In genomic region chr1:205591522-205592351, GRCh38 we compare ENCODE assay signal across 1 cellular context.
TF ChIP-seq lines count a peak whose summit lies in the region.

No MANE protein-coding gene starts in this region.

TF ChIP-seq in K562, 482 proteins besides CTCF, POLR2A, EP300 and RAD21 (continued from another document and continues in another):
- TF ChIP-seq ZNF639 (CRISPR knock-in tag; conservative IDR thresholded peaks at IDR 0.05 in 1 of 2, IDR thresholded peaks at IDR 0.05 in 1 of 2) (no peak), PCBP2 (IDR thresholded peaks at IDR 0.05; ENCODE audit: low read depth, low read length, poor library complexity, severe bottlenecking) (no peak), HLTF (IDR thresholded peaks at IDR 0.05) (no peak), MED1 (CRISPR knock-in tag; IDR thresholded peaks at IDR 0.05; ENCODE audit: borderline replicate concordance) (no peak), GMEB1 (CRISPR knock-in tag; IDR thresholded peaks at IDR 0.05) (no peak; the same call in 1 of the 2 replicates), GTF2F1 (IDR thresholded peaks at IDR 0.05; ENCODE audit: low read depth, low read length) (no peak), NONO (IDR thresholded peaks at IDR 0.05; ENCODE audit: low read depth in 2 of 2, low read length in 1 of 2) (no peak), ZNF384 (IDR thresholded peaks at IDR 0.05; ENCODE audit: low read depth, low read length) (0 out of 2 replicates have a peak, but pooled peaks have one; percentile 5), ZNF445 (CRISPR knock-in tag; IDR thresholded peaks at IDR 0.05; ENCODE audit: low read depth) (no peak), ZEB2 (IDR thresholded peaks at IDR 0.05) (peak; percentile 70; the same call in 1 of the 2 replicates), POLR3A (IDR thresholded peaks at IDR 0.05; ENCODE audit: borderline replicate concordance, extremely low read depth, insufficient read depth, insufficient read length) (no peak), MTA2 (IDR thresholded peaks at IDR 0.05; ENCODE audit: low read depth) (no peak), SAFB (IDR thresholded peaks at IDR 0.05; ENCODE audit: borderline replicate concordance, low read depth, low read length) (no peak), EZH2 (IDR thresholded peaks at IDR 0.05; ENCODE audit: borderline replicate concordance, low read depth, low read length) (no peak), HDAC2 (IDR thresholded peaks at IDR 0.05) (peak; percentile 71; the same call in 1 of the 2 replicates), ZBTB2 (IDR thresholded peaks at IDR 0.05) (no peak), ZNF695 (CRISPR knock-in tag; IDR thresholded peaks at IDR 0.05) (no peak), XRCC3 (IDR thresholded peaks at IDR 0.05) (no peak), ZC3H4 (CRISPR knock-in tag; IDR thresholded peaks at IDR 0.05; ENCODE audit: borderline replicate concordance) (no peak), ZNF512 (tag; IDR thresholded peaks at IDR 0.05) (peak; percentile 67), ZNF280B (CRISPR knock-in tag; IDR thresholded peaks at IDR 0.05) (no peak), MAFK (IDR thresholded peaks at IDR 0.05; ENCODE audit: low read length) (no peak), TCFL5 (CRISPR knock-in tag; conservative IDR thresholded peaks at IDR 0.05) (no peak), HMGXB4 (CRISPR knock-in tag; IDR thresholded peaks at IDR 0.05) (no peak), SMARCA4 (IDR thresholded peaks at IDR 0.05) (peak; percentile 32; the same call in 1 of the 2 replicates), GTF2A2 (tag; IDR thresholded peaks at IDR 0.05) (no peak), TBL1XR1 (IDR thresholded peaks at IDR 0.05; ENCODE audit: low read length in 2 of 2) (peak; percentile 19 to 71; a peak in 2 of 4 replicates), FOXK1 (CRISPR knock-in tag; IDR thresholded peaks at IDR 0.05; ENCODE audit: borderline replicate concordance) (no peak), ZNF707 (CRISPR knock-in tag; conservative IDR thresholded peaks at IDR 0.05) (no peak), KLF1 (tag; IDR thresholded peaks at IDR 0.05) (no peak), PTRF (tag; IDR thresholded peaks at IDR 0.05) (no peak), NBN (IDR thresholded peaks at IDR 0.05; ENCODE audit: low read depth) (0 out of 2 replicates have a peak, but pooled peaks have one; percentile 58), HMG20B (CRISPR knock-in tag; IDR thresholded peaks at IDR 0.05) (no peak), AFF4 (CRISPR knock-in tag; IDR thresholded peaks at IDR 0.05) (no peak), E2F6 (IDR thresholded peaks at IDR 0.05; ENCODE audit: borderline replicate concordance in 1 of 2, extremely low read depth in 1 of 2, insufficient read depth in 1 of 2, insufficient read length in 1 of 2, low read depth in 1 of 2, low read length in 1 of 2, poor library complexity in 1 of 2, severe bottlenecking in 1 of 2) (peak in 1 of 2 experiments; percentile 12), EWSR1 (IDR thresholded peaks at IDR 0.05; ENCODE audit: borderline replicate concordance, low read depth, partially characterized antibody) (no peak), NR2F6 (CRISPR knock-in tag; IDR thresholded peaks at IDR 0.05) (no peak), SMARCA5 (IDR thresholded peaks at IDR 0.05) (0 out of 2 replicates have a peak, but pooled peaks have one; percentile 49), RUNX1 (IDR thresholded peaks at IDR 0.05; ENCODE audit: low read depth) (no peak), FIP1L1 (IDR thresholded peaks at IDR 0.05; ENCODE audit: low read depth, low read length, poor library complexity, severe bottlenecking) (peak; percentile 46), SIX5 (IDR thresholded peaks at IDR 0.05; ENCODE audit: borderline replicate concordance in 1 of 2, insufficient read depth in 1 of 2, low read depth in 1 of 2, low read length in 2 of 2) (no peak), PHF20 (IDR thresholded peaks at IDR 0.05; ENCODE audit: partially characterized antibody) (peak; percentile 26), CBX1 (IDR thresholded peaks at IDR 0.05; ENCODE audit: low read depth) (no peak), ELF4 (CRISPR knock-in tag; IDR thresholded peaks at IDR 0.05) (no peak), SETDB1 (IDR thresholded peaks at IDR 0.05; ENCODE audit: low read length) (no peak), GABPB1 (CRISPR knock-in tag; IDR thresholded peaks at IDR 0.05) (peak; percentile 84), ZNF785 (CRISPR knock-in tag; IDR thresholded peaks at IDR 0.05) (no peak), L3MBTL2 (IDR thresholded peaks at IDR 0.05) (peak; percentile 83), EP400 (IDR thresholded peaks at IDR 0.05) (no peak), SMC3 (conservative IDR thresholded peaks at IDR 0.05; ENCODE audit: insufficient read depth, low read depth, low read length) (peak; percentile 100), KAT7 (CRISPR knock-in tag; IDR thresholded peaks at IDR 0.05; ENCODE audit: borderline replicate concordance) (no peak), ZKSCAN1 (IDR thresholded peaks at IDR 0.05; ENCODE audit: low read depth, low read length) (peak; percentile 82)
